Comparison of ENCODE assay signal across 24 cellular contexts in the genomic region with DNA sequence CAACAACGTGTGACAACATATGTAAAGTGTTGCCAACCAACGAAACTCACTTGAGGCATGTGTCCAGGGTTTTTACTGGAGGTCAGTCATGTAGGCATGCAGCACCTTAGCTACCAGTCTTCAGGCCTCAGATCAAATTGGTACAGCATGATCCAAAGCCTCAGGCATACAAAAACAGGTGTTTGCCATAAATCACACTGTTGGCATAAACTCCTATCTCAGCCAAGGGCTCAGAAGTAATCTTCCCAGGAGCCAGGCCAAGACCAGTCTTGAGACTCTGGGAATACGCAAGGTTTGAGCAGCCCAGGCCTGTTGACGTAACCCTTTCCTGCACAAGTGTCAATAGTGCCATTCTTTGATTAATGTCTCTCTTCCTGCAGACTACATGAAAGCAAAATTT.
"Had no signal": no experiment of that assay in that cellular context is flagged by ENCODE, and none has a peak within 500 bp of the region (broad histone marks: within the 10 kb centered on the region; RNA-seq: fewer than 3 reads in every experiment).

No MANE protein-coding gene starts in this region.

- ATAC-seq: activated naive CD4-positive, alpha-beta T cell treated with anti-CD3 and anti-CD28 coated beads, Interleukin-2, amount 50 U/mL, for 72 hours; activated T-helper 17 cell treated with anti-CD3 and anti-CD28 coated beads, Interleukin-2, amount 50 U/mL, for 72 hours; left lung; naive thymus-derived CD8-positive, alpha-beta T cell; right cardiac atrium; stimulated activated effector memory CD8-positive, alpha-beta T cell treated with anti-CD3 and anti-CD28 coated beads, Interleukin-12 subunit alpha, Interleukin-12 subunit beta, amount 100 ng/mL, for 72 hours; WTC11 had no signal

- H3K27ac ChIP-seq: adrenal gland, ascending aorta, breast epithelium, colonic mucosa, epithelial cell of prostate, left lung, skin epidermis, stomach, suprapubic skin, transverse colon had no signal

- H3K4me3 ChIP-seq: adrenal gland, ascending aorta, breast epithelium, colonic mucosa, left lung, lung, skin epidermis, stomach, suprapubic skin, transverse colon had no signal

- DNase-seq: activated T-cell treated with anti-CD3 and anti-CD28 coated beads, Interleukin-2, amount 50 U/mL, for 1 hour; adrenal gland; colonic mucosa; endodermal cell; foreskin fibroblast; immature natural killer cell; left lung; naive thymus-derived CD8-positive, alpha-beta T cell; right cardiac atrium; stimulated activated CD4-positive, alpha-beta T cell treated with anti-CD3 and anti-CD28 coated beads, Interleukin-2, amount 100 ng/mL, for 24 hours; stomach; T-helper 9 cell; transverse colon had no signal

- H3K36me3 ChIP-seq: adrenal gland, ascending aorta, breast epithelium, colonic mucosa, left lung, stomach, suprapubic skin, transverse colon had no signal

- H3K4me1 ChIP-seq: adrenal gland, ascending aorta, breast epithelium, colonic mucosa, left lung, stomach, suprapubic skin, transverse colon had no signal

- H3K9me3 ChIP-seq: adrenal gland, ascending aorta, breast epithelium, colonic mucosa, left lung, suprapubic skin, transverse colon had no signal

- H3K27me3 ChIP-seq: adrenal gland, ascending aorta, breast epithelium, colonic mucosa, left lung, stomach, suprapubic skin, transverse colon had no signal

- FAIRE-seq: urothelium cell line had no signal
